Comparison of ENCODE assay signal across 1 cellular context in genomic region chr2:226835796-226836547, GRCh38.
A peak's percentile ranks its signal among the peaks of the same experiment; 100 is the strongest.
TF ChIP-seq lines count a peak whose summit lies in the region.

RHBDD1 (plus strand) TSS chr2:226836054; CDS start chr2:226864694, 28,640 bp downstream.

TF ChIP-seq in HepG2, 621 proteins besides CTCF, POLR2A, EP300 and RAD21 (continued from another document and continues in another):
- TF ChIP-seq, protein P1, sequence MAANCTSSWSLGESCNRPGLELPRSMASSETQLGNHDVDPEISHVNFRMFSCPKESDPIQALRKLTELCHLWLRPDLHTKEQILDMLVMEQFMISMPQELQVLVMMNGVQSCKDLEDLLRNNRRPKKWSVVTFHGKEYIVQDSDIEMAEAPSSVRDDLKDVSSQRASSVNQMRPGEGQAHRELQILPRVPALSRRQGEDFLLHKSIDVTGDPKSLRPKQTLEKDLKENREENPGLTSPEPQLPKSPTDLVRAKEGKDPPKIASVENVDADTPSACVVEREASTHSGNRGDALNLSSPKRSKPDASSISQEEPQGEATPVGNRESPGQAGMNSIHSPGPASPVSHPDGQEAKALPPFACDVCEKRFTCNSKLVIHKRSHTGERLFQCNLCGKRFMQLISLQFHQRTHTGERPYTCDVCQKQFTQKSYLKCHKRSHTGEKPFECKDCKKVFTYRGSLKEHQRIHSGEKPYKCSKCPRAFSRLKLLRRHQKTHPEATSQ (CRISPR knock-in tag; IDR thresholded peaks at IDR 0.05; ENCODE audit: borderline replicate concordance), result no peak
- TF ChIP-seq ZNF788 (CRISPR knock-in tag; IDR thresholded peaks at IDR 0.05; ENCODE audit: borderline replicate concordance) (no peak; the same call in 1 of the 2 replicates), ZNF747 (CRISPR knock-in tag; IDR thresholded peaks at IDR 0.05; ENCODE audit: borderline replicate concordance) (no peak; the same call in 1 of the 2 replicates), ZMYM4 (CRISPR knock-in tag; IDR thresholded peaks at IDR 0.05) (peak; percentile 97), IRX3 (CRISPR knock-in tag; IDR thresholded peaks at IDR 0.05; ENCODE audit: borderline replicate concordance, low read depth) (no peak), KDM5B (CRISPR knock-in tag; IDR thresholded peaks at IDR 0.05; ENCODE audit: borderline replicate concordance) (peak; percentile 90), ZNF687 (CRISPR knock-in tag; IDR thresholded peaks at IDR 0.05) (peak; percentile 99), ZNF225 (CRISPR knock-in tag; IDR thresholded peaks at IDR 0.05) (peak; percentile 79; the same call in 1 of the 2 replicates), SRSF4 (IDR thresholded peaks at IDR 0.05; ENCODE audit: low read depth, low read length, poor library complexity, severe bottlenecking) (no peak), MED1 (CRISPR knock-in tag; IDR thresholded peaks at IDR 0.05) (peak; percentile 15; the same call in 1 of the 2 replicates), ZFP90 (CRISPR knock-in tag; IDR thresholded peaks at IDR 0.05; ENCODE audit: borderline replicate concordance) (no peak; the same call in 1 of the 2 replicates), SPEN (CRISPR knock-in tag; IDR thresholded peaks at IDR 0.05; ENCODE audit: low read depth) (peak; percentile 91), NR2F1 (CRISPR knock-in tag; IDR thresholded peaks at IDR 0.05) (no peak), RNF219 (CRISPR knock-in tag; IDR thresholded peaks at IDR 0.05) (no peak), FOSL1 (CRISPR knock-in tag; IDR thresholded peaks at IDR 0.05; ENCODE audit: borderline replicate concordance) (no peak), MTF1 (CRISPR knock-in tag; IDR thresholded peaks at IDR 0.05) (no peak), NCOR1 (IDR thresholded peaks at IDR 0.05; ENCODE audit: borderline replicate concordance, low read length) (no peak), HMGA1 (CRISPR knock-in tag; conservative IDR thresholded peaks at IDR 0.05) (no peak), ZSCAN31 (CRISPR knock-in tag; IDR thresholded peaks at IDR 0.05; ENCODE audit: low read depth) (no peak), ZNF329 (CRISPR knock-in tag; IDR thresholded peaks at IDR 0.05; ENCODE audit: low read depth) (0 out of 2 replicates have a peak, but pooled peaks have one; percentile 36), GPN1 (CRISPR knock-in tag; IDR thresholded peaks at IDR 0.05; ENCODE audit: borderline replicate concordance) (no peak), SP1 (IDR thresholded peaks at IDR 0.05) (no peak), SP1 (CRISPR knock-in tag; IDR thresholded peaks at IDR 0.05) (peak; percentile 30; the same call in 1 of the 2 replicates), ZNF780A (CRISPR knock-in tag; IDR thresholded peaks at IDR 0.05) (no peak), PITX1 (CRISPR knock-in tag; IDR thresholded peaks at IDR 0.05) (no peak), ZNF121 (CRISPR knock-in tag; IDR thresholded peaks at IDR 0.05) (no peak), RARA (CRISPR knock-in tag; IDR thresholded peaks at IDR 0.05) (0 out of 2 replicates have a peak, but pooled peaks have one; percentile 6), ZNF790 (CRISPR knock-in tag; IDR thresholded peaks at IDR 0.05; ENCODE audit: borderline replicate concordance) (peak; percentile 45; the same call in 1 of the 2 replicates), E2F5 (CRISPR knock-in tag; conservative IDR thresholded peaks at IDR 0.05) (0 out of 2 replicates have a peak, but pooled peaks have one; percentile 33), ZXDC (CRISPR knock-in tag; IDR thresholded peaks at IDR 0.05) (no peak), PCBP1 (IDR thresholded peaks at IDR 0.05; ENCODE audit: borderline replicate concordance, low read depth, low read length) (no peak), ELK4 (CRISPR knock-in tag; IDR thresholded peaks at IDR 0.05; ENCODE audit: borderline replicate concordance) (no peak), ZNF773 (CRISPR knock-in tag; IDR thresholded peaks at IDR 0.05; ENCODE audit: borderline replicate concordance) (no peak), ZNF737 (CRISPR knock-in tag; IDR thresholded peaks at IDR 0.05; ENCODE audit: borderline replicate concordance) (0 out of 2 replicates have a peak, but pooled peaks have one; percentile 34), ZNF256 (CRISPR knock-in tag; conservative IDR thresholded peaks at IDR 0.05) (no peak), KAT8 (CRISPR knock-in tag; IDR thresholded peaks at IDR 0.05) (peak; percentile 67), SAP130 (CRISPR knock-in tag; IDR thresholded peaks at IDR 0.05; ENCODE audit: low read depth) (no peak; the same call in 1 of the 2 replicates), FLYWCH1 (CRISPR knock-in tag; IDR thresholded peaks at IDR 0.05) (no peak), ZNF768 (CRISPR knock-in tag; IDR thresholded peaks at IDR 0.05) (peak; percentile 63)
- TF ChIP-seq, protein P2, sequence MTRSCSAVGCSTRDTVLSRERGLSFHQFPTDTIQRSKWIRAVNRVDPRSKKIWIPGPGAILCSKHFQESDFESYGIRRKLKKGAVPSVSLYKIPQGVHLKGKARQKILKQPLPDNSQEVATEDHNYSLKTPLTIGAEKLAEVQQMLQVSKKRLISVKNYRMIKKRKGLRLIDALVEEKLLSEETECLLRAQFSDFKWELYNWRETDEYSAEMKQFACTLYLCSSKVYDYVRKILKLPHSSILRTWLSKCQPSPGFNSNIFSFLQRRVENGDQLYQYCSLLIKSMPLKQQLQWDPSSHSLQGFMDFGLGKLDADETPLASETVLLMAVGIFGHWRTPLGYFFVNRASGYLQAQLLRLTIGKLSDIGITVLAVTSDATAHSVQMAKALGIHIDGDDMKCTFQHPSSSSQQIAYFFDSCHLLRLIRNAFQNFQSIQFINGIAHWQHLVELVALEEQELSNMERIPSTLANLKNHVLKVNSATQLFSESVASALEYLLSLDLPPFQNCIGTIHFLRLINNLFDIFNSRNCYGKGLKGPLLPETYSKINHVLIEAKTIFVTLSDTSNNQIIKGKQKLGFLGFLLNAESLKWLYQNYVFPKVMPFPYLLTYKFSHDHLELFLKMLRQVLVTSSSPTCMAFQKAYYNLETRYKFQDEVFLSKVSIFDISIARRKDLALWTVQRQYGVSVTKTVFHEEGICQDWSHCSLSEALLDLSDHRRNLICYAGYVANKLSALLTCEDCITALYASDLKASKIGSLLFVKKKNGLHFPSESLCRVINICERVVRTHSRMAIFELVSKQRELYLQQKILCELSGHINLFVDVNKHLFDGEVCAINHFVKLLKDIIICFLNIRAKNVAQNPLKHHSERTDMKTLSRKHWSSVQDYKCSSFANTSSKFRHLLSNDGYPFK (CRISPR knock-in tag; IDR thresholded peaks at IDR 0.05; ENCODE audit: borderline replicate concordance), result peak; percentile 73; the same call in 1 of the 2 replicates
- TF ChIP-seq, protein P3, sequence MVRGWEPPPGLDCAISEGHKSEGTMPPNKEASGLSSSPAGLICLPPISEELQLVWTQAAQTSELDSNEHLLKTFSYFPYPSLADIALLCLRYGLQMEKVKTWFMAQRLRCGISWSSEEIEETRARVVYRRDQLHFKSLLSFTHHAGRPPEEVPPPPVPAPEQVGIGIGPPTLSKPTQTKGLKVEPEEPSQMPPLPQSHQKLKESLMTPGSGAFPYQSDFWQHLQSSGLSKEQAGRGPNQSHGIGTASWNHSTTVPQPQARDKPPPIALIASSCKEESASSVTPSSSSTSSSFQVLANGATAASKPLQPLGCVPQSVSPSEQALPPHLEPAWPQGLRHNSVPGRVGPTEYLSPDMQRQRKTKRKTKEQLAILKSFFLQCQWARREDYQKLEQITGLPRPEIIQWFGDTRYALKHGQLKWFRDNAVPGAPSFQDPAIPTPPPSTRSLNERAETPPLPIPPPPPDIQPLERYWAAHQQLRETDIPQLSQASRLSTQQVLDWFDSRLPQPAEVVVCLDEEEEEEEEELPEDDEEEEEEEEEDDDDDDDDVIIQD (CRISPR knock-in tag; IDR thresholded peaks at IDR 0.05; ENCODE audit: low read depth), result no peak; the same call in 1 of the 2 replicates
- TF ChIP-seq, protein P4, sequence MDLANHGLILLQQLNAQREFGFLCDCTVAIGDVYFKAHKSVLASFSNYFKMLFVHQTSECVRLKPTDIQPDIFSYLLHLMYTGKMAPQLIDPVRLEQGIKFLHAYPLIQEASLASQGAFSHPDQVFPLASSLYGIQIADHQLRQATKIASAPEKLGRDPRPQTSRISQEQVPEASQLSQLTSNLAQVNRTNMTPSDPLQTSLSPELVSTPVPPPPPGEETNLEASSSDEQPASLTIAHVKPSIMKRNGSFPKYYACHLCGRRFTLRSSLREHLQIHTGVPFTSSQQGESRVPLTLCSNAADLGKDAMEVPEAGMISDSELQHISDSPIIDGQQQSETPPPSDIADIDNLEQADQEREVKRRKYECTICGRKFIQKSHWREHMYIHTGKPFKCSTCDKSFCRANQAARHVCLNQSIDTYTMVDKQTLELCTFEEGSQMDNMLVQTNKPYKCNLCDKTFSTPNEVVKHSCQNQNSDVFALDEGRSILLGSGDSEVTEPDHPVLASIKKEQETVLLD (CRISPR knock-in tag; IDR thresholded peaks at IDR 0.05; ENCODE audit: low read depth), result peak; percentile 61
